In the genomic region with DNA sequence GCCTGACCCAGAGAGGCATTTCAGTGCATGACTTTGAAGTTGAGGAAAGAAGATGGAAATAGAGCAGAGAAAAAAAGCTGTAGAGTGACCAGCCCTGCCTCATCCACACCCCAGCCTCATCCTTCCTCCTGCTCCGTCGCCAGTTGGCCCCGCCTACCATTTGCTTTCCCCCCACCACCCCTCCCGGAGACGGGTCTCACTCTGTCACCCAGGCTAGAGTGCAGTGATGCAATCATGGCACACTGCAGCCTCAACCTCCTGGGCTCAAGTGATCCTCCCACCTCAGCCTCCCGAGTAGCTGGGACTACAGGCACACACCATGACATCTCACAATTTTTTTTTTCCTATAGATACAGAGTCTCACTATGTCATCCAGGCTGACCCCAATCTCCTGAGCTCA, we compare ENCODE assay signal across 2 cellular contexts.
TF ChIP-seq lines count a peak whose summit lies in the region.

No MANE protein-coding gene starts in this region.

TF ChIP-seq in GM23338, 12 proteins besides CTCF, POLR2A, EP300 and RAD21 (continued from another document):
- TF ChIP-seq, protein P1, sequence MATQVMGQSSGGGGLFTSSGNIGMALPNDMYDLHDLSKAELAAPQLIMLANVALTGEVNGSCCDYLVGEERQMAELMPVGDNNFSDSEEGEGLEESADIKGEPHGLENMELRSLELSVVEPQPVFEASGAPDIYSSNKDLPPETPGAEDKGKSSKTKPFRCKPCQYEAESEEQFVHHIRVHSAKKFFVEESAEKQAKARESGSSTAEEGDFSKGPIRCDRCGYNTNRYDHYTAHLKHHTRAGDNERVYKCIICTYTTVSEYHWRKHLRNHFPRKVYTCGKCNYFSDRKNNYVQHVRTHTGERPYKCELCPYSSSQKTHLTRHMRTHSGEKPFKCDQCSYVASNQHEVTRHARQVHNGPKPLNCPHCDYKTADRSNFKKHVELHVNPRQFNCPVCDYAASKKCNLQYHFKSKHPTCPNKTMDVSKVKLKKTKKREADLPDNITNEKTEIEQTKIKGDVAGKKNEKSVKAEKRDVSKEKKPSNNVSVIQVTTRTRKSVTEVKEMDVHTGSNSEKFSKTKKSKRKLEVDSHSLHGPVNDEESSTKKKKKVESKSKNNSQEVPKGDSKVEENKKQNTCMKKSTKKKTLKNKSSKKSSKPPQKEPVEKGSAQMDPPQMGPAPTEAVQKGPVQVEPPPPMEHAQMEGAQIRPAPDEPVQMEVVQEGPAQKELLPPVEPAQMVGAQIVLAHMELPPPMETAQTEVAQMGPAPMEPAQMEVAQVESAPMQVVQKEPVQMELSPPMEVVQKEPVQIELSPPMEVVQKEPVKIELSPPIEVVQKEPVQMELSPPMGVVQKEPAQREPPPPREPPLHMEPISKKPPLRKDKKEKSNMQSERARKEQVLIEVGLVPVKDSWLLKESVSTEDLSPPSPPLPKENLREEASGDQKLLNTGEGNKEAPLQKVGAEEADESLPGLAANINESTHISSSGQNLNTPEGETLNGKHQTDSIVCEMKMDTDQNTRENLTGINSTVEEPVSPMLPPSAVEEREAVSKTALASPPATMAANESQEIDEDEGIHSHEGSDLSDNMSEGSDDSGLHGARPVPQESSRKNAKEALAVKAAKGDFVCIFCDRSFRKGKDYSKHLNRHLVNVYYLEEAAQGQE (IDR thresholded peaks at IDR 0.05; ENCODE audit: unreplicated experiment), result no peak
- TF ChIP-seq CREB1 (CRISPR knock-in tag; IDR thresholded peaks at IDR 0.05; ENCODE audit: low read depth) (no peak), EZH2 (IDR thresholded peaks at IDR 0.05; ENCODE audit: low read depth, unreplicated experiment) (no peak), JUNB (IDR thresholded peaks at IDR 0.05; ENCODE audit: unreplicated experiment) (no peak), POLR2AphosphoS5 (IDR thresholded peaks at IDR 0.05; ENCODE audit: low read depth) (no peak), ZNF331 (CRISPR knock-in tag; IDR thresholded peaks at IDR 0.05; ENCODE audit: low read depth) (no peak), NANOG (IDR thresholded peaks at IDR 0.05; ENCODE audit: borderline replicate concordance) (no peak)
- TF ChIP-seq, protein P2, sequence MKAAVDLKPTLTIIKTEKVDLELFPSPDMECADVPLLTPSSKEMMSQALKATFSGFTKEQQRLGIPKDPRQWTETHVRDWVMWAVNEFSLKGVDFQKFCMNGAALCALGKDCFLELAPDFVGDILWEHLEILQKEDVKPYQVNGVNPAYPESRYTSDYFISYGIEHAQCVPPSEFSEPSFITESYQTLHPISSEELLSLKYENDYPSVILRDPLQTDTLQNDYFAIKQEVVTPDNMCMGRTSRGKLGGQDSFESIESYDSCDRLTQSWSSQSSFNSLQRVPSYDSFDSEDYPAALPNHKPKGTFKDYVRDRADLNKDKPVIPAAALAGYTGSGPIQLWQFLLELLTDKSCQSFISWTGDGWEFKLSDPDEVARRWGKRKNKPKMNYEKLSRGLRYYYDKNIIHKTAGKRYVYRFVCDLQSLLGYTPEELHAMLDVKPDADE (IDR thresholded peaks at IDR 0.05), result no peak
- TF ChIP-seq, protein P3, sequence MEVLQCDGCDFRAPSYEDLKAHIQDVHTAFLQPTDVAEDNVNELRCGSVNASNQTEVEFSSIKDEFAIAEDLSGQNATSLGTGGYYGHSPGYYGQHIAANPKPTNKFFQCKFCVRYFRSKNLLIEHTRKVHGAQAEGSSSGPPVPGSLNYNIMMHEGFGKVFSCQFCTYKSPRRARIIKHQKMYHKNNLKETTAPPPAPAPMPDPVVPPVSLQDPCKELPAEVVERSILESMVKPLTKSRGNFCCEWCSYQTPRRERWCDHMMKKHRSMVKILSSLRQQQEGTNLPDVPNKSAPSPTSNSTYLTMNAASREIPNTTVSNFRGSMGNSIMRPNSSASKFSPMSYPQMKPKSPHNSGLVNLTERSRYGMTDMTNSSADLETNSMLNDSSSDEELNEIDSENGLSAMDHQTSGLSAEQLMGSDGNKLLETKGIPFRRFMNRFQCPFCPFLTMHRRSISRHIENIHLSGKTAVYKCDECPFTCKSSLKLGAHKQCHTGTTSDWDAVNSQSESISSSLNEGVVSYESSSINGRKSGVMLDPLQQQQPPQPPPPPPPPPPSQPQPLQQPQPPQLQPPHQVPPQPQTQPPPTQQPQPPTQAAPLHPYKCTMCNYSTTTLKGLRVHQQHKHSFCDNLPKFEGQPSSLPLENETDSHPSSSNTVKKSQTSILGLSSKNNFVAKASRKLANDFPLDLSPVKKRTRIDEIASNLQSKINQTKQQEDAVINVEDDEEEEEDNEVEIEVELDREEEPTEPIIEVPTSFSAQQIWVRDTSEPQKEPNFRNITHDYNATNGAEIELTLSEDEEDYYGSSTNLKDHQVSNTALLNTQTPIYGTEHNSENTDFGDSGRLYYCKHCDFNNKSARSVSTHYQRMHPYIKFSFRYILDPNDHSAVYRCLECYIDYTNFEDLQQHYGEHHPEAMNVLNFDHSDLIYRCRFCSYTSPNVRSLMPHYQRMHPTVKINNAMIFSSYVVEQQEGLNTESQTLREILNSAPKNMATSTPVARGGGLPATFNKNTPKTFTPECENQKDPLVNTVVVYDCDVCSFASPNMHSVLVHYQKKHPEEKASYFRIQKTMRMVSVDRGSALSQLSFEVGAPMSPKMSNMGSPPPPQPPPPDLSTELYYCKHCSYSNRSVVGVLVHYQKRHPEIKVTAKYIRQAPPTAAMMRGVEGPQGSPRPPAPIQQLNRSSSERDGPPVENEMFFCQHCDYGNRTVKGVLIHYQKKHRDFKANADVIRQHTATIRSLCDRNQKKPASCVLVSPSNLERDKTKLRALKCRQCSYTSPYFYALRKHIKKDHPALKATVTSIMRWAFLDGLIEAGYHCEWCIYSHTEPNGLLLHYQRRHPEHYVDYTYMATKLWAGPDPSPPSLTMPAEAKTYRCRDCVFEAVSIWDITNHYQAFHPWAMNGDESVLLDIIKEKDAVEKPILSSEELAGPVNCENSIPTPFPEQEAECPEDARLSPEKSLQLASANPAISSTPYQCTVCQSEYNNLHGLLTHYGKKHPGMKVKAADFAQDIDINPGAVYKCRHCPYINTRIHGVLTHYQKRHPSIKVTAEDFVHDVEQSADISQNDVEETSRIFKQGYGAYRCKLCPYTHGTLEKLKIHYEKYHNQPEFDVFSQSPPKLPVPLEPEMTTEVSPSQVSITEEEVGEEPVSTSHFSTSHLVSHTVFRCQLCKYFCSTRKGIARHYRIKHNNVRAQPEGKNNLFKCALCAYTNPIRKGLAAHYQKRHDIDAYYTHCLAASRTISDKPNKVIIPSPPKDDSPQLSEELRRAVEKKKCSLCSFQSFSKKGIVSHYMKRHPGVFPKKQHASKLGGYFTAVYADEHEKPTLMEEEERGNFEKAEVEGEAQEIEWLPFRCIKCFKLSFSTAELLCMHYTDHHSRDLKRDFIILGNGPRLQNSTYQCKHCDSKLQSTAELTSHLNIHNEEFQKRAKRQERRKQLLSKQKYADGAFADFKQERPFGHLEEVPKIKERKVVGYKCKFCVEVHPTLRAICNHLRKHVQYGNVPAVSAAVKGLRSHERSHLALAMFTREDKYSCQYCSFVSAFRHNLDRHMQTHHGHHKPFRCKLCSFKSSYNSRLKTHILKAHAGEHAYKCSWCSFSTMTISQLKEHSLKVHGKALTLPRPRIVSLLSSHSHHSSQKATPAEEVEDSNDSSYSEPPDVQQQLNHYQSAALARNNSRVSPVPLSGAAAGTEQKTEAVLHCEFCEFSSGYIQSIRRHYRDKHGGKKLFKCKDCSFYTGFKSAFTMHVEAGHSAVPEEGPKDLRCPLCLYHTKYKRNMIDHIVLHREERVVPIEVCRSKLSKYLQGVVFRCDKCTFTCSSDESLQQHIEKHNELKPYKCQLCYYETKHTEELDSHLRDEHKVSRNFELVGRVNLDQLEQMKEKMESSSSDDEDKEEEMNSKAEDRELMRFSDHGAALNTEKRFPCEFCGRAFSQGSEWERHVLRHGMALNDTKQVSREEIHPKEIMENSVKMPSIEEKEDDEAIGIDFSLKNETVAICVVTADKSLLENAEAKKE (CRISPR knock-in tag; IDR thresholded peaks at IDR 0.05), result no peak

TF ChIP-seq in HEK293, 187 proteins besides CTCF, POLR2A, EP300 and RAD21 (continued from another document):
- TF ChIP-seq, protein P4, sequence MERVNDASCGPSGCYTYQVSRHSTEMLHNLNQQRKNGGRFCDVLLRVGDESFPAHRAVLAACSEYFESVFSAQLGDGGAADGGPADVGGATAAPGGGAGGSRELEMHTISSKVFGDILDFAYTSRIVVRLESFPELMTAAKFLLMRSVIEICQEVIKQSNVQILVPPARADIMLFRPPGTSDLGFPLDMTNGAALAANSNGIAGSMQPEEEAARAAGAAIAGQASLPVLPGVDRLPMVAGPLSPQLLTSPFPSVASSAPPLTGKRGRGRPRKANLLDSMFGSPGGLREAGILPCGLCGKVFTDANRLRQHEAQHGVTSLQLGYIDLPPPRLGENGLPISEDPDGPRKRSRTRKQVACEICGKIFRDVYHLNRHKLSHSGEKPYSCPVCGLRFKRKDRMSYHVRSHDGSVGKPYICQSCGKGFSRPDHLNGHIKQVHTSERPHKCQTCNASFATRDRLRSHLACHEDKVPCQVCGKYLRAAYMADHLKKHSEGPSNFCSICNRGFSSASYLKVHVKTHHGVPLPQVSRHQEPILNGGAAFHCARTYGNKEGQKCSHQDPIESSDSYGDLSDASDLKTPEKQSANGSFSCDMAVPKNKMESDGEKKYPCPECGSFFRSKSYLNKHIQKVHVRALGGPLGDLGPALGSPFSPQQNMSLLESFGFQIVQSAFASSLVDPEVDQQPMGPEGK (tag by site-specific recombination; IDR thresholded peaks at IDR 0.05), result peak; percentile 87
- TF ChIP-seq ZNF248 (tag by site-specific recombination; IDR thresholded peaks at IDR 0.05), result no peak
- no peak for TF ChIP-seq ZNF654 (tag by site-specific recombination; IDR thresholded peaks at IDR 0.05; ENCODE audit: low read depth)
- TF ChIP-seq, protein P5, sequence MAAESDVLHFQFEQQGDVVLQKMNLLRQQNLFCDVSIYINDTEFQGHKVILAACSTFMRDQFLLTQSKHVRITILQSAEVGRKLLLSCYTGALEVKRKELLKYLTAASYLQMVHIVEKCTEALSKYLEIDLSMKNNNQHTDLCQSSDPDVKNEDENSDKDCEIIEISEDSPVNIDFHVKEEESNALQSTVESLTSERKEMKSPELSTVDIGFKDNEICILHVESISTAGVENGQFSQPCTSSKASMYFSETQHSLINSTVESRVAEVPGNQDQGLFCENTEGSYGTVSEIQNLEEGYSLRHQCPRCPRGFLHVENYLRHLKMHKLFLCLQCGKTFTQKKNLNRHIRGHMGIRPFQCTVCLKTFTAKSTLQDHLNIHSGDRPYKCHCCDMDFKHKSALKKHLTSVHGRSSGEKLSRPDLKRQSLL (tag by site-specific recombination; IDR thresholded peaks at IDR 0.05), result peak; percentile 24; the same call in 1 of the 2 replicates
- TF ChIP-seq ZNF324 (tag by site-specific recombination; IDR thresholded peaks at IDR 0.05), result no peak
- TF ChIP-seq ZBTB17 (tag by site-specific recombination; IDR thresholded peaks at IDR 0.05), result 0 out of 2 replicates have a peak, but pooled peaks have one; percentile 20
TF ChIP-seq in HEK293: peak in this region for 6.
